ENCODE assay signal across 1 cellular context in genomic region chr19:15479391-15480345, GRCh38.
TF ChIP-seq lines count a peak whose summit lies in the region.

Gene PGLYRP2, minus strand, starts transcription at chr19:15479501. Its CDS starts 130 bp downstream, at chr19:15479371.

TF ChIP-seq in HepG2, 621 proteins besides CTCF, POLR2A, EP300 and RAD21 (continued from another document and continues in another):
- TF ChIP-seq YEATS2 (CRISPR knock-in tag; IDR thresholded peaks at IDR 0.05; ENCODE audit: borderline replicate concordance), result no peak
- no peak for TF ChIP-seq LCORL (IDR thresholded peaks at IDR 0.05)
- peak; percentile 66; the same call in 1 of the 2 replicates for TF ChIP-seq LCORL (CRISPR knock-in tag; IDR thresholded peaks at IDR 0.05)
- peak; percentile 26 for TF ChIP-seq XRCC5 (optimal IDR thresholded peaks at IDR 0.05; ENCODE audit: low read length)
- peak; percentile 39; the same call in 1 of the 2 replicates for TF ChIP-seq ZNF503 (CRISPR knock-in tag; IDR thresholded peaks at IDR 0.05)
- TF ChIP-seq MXI1 (IDR thresholded peaks at IDR 0.05; ENCODE audit: borderline replicate concordance, low read depth, low read length), result no peak
- peak; percentile 54; the same call in 1 of the 2 replicates for TF ChIP-seq ZNF501 (CRISPR knock-in tag; IDR thresholded peaks at IDR 0.05)
- TF ChIP-seq FLYWCH1 (CRISPR knock-in tag; IDR thresholded peaks at IDR 0.05), result no peak
- peak; percentile 85 for TF ChIP-seq ZNF296 (CRISPR knock-in tag; conservative IDR thresholded peaks at IDR 0.05)
- no peak for TF ChIP-seq ZGPAT (CRISPR knock-in tag; IDR thresholded peaks at IDR 0.05)
- TF ChIP-seq FOSL2 (CRISPR knock-in tag; IDR thresholded peaks at IDR 0.05), result 0 out of 2 replicates have a peak, but pooled peaks have one; percentile 1
- TF ChIP-seq NFRKB (IDR thresholded peaks at IDR 0.05), result no peak
- no peak for TF ChIP-seq TEF (CRISPR knock-in tag; IDR thresholded peaks at IDR 0.05)
- peak; percentile 64; the same call in 1 of the 2 replicates for TF ChIP-seq ZFP90 (CRISPR knock-in tag; IDR thresholded peaks at IDR 0.05; ENCODE audit: borderline replicate concordance)
- TF ChIP-seq NR2C2 (CRISPR knock-in tag; IDR thresholded peaks at IDR 0.05; ENCODE audit: borderline replicate concordance), result peak; percentile 83
- peak; percentile 28 for TF ChIP-seq MED8 (CRISPR knock-in tag; IDR thresholded peaks at IDR 0.05; ENCODE audit: insufficient replicate concordance)
- peak; percentile 51; the same call in 1 of the 2 replicates for TF ChIP-seq ZSCAN25 (CRISPR knock-in tag; IDR thresholded peaks at IDR 0.05)
- no peak for TF ChIP-seq FIP1L1 (IDR thresholded peaks at IDR 0.05; ENCODE audit: borderline replicate concordance, insufficient read depth, low read depth, low read length)
- 0 out of 2 replicates have a peak, but pooled peaks have one; percentile 33 for TF ChIP-seq MYC (CRISPR knock-in tag; IDR thresholded peaks at IDR 0.05; ENCODE audit: borderline replicate concordance)
- no peak for TF ChIP-seq ARID5B (CRISPR knock-in tag; IDR thresholded peaks at IDR 0.05)
- peak; percentile 78; the same call in 1 of the 2 replicates for TF ChIP-seq SALL1 (CRISPR knock-in tag; IDR thresholded peaks at IDR 0.05)
- no peak for TF ChIP-seq FOXP1 (IDR thresholded peaks at IDR 0.05)
- TF ChIP-seq FOXP1 (CRISPR knock-in tag; IDR thresholded peaks at IDR 0.05), result no peak
- TF ChIP-seq ZNF44 (CRISPR knock-in tag; IDR thresholded peaks at IDR 0.05), result 0 out of 2 replicates have a peak, but pooled peaks have one; percentile 42
- peak; percentile 89 for TF ChIP-seq ZMYM2 (CRISPR knock-in tag; IDR thresholded peaks at IDR 0.05)
- 0 out of 2 replicates have a peak, but pooled peaks have one; percentile 60 for TF ChIP-seq ZNF274 (CRISPR knock-in tag; IDR thresholded peaks at IDR 0.05)
- no peak for TF ChIP-seq TOPORS (CRISPR knock-in tag; IDR thresholded peaks at IDR 0.05)
- peak; percentile 56; the same call in 1 of the 2 replicates for TF ChIP-seq ZNF605 (CRISPR knock-in tag; IDR thresholded peaks at IDR 0.05)
- peak; percentile 54 for TF ChIP-seq ZNF777 (CRISPR knock-in tag; IDR thresholded peaks at IDR 0.05)
- TF ChIP-seq ZNF562 (CRISPR knock-in tag; IDR thresholded peaks at IDR 0.05; ENCODE audit: borderline replicate concordance), result no peak
- TF ChIP-seq ZNF17 (CRISPR knock-in tag; IDR thresholded peaks at IDR 0.05), result no peak
- peak; percentile 66; the same call in 1 of the 2 replicates for TF ChIP-seq ZNF362 (CRISPR knock-in tag; IDR thresholded peaks at IDR 0.05; ENCODE audit: borderline replicate concordance)
- TF ChIP-seq PITX1 (CRISPR knock-in tag; IDR thresholded peaks at IDR 0.05), result peak; percentile 43
- TF ChIP-seq PRDM10 (CRISPR knock-in tag; IDR thresholded peaks at IDR 0.05; ENCODE audit: low read depth), result no peak
- TF ChIP-seq TRAFD1 (CRISPR knock-in tag; IDR thresholded peaks at IDR 0.05; ENCODE audit: borderline replicate concordance), result no peak
- peak; percentile 31; the same call in 1 of the 2 replicates for TF ChIP-seq ARID4A (CRISPR knock-in tag; IDR thresholded peaks at IDR 0.05; ENCODE audit: borderline replicate concordance)
- 0 out of 2 replicates have a peak, but pooled peaks have one; percentile 38 for TF ChIP-seq ZMAT3 (CRISPR knock-in tag; conservative IDR thresholded peaks at IDR 0.05)
- TF ChIP-seq NR2F2 (IDR thresholded peaks at IDR 0.05; ENCODE audit: borderline replicate concordance, low read depth), result peak; percentile 62; the same call in 1 of the 2 replicates
- no peak for TF ChIP-seq ZNF549 (CRISPR knock-in tag; IDR thresholded peaks at IDR 0.05)
- no peak for TF ChIP-seq ZFP36L2 (CRISPR knock-in tag; IDR thresholded peaks at IDR 0.05)
- no peak for TF ChIP-seq NFIC (IDR thresholded peaks at IDR 0.05; ENCODE audit: low read length)
- peak; percentile 76; the same call in 1 of the 2 replicates for TF ChIP-seq NR2F6 (IDR thresholded peaks at IDR 0.05)
- peak; percentile 74 for TF ChIP-seq NR2F6 (CRISPR knock-in tag; IDR thresholded peaks at IDR 0.05)
